ENCODE assay signal across 15 cellular contexts in genomic region chr1:38038836-38039235, GRCh38. TPM values are rescaled to one million over a fixed set of nuclear protein-coding genes. Genes with fewer than 3 reads are reported as not detected.
DNase-seq lines count a peak whose midpoint lies in the region; ATAC-seq, FAIRE-seq and TF ChIP-seq lines count a peak whose summit lies in the region.
"Had no signal": no experiment of that assay in that cellular context is flagged by ENCODE, and none has a peak within 500 bp of the region (broad histone marks: within the 10 kb centered on the region; RNA-seq: fewer than 3 reads in every experiment).

No MANE protein-coding gene starts in this region.

- FAIRE-seq in H54 (lab: Jason Lieb, UNC) = peak; percentile 27
- FAIRE-seq: endothelial cell of umbilical vein had no signal

- no peak for TF ChIP-seq EP300 in tibial nerve (IDR thresholded peaks at IDR 0.05)

- peak overlapping the region; percentile 47 for H3K9ac ChIP-seq in SK-N-MC (ENCODE audit: insufficient read length)

- H3K27me3 ChIP-seq in tibial nerve = peaks cover 0 to 33% of the 10 kb centered on the region in 2 donors

- peaks cover 0 to 37% (median under 1%) of the 10 kb centered on the region in 4 donors for H3K4me1 ChIP-seq in tibial nerve
- H3K4me1 ChIP-seq: Caco-2 had no signal

- TF ChIP-seq CTCF in fibroblast of the aortic adventitia (IDR thresholded peaks at IDR 0.05; ENCODE audit: insufficient read depth, low read length) = no peak
- TF ChIP-seq CTCF in tibial nerve (IDR thresholded peaks at IDR 0.05) = no peak

- no peaks in the 10 kb centered on the region for H3K9me3 ChIP-seq in SK-N-MC (ENCODE audit: low read depth, low read length)
- H3K9me3 ChIP-seq in tibial nerve = no peaks in the 10 kb centered on the region
- H3K9me3 ChIP-seq: Caco-2, neutrophil had no signal

- DNase-seq in H54 (ENCODE audit: insufficient read length, low spot score) (peak; percentile 71), SK-N-MC (ENCODE audit: low read depth, low spot score) (no peak), fibroblast of the aortic adventitia (ENCODE audit: low read depth) (peak; percentile 43), tibial nerve (ENCODE audit: low spot score in 2 of 2) (no peak), NCI-H345 treated with DMSO at 0.1 percent for 48 hours (lab: John Stamatoyannopoulos, UW; ENCODE audit: unreplicated experiment) (no peak), Ammon's horn (ENCODE audit: low spot score) (no peak)
- DNase-seq: Caco-2; NCI-H2107; NK-92 treated with Interleukin-12 subunit alpha and Interleukin-12 subunit beta, amount 100 ng/mL, for 24 hours; stimulated activated naive CD8-positive, alpha-beta T cell treated with anti-CD3 and anti-CD28 coated beads, Interleukin-15, Interleukin-2, amounts not matched to agents 100 U/mL and 50 U/mL, for 24 hours; SW 1271 had no signal

- H3K27ac ChIP-seq in SK-N-MC (peak overlapping the region; percentile 70; the same call in 1 of the 2 replicates), tibial nerve (peak overlapping the region; percentile 60 to 95 (median 77))
- H3K27ac ChIP-seq: neutrophil had no signal

- 20 to 37% methylated on average over 10 of the region's 10 CpGs for WGBS in tibial nerve, 2 donors

- TF ChIP-seq POLR2A in H54 (IDR thresholded peaks at IDR 0.05; ENCODE audit: low read depth, low read length) (no peak), tibial nerve (IDR thresholded peaks at IDR 0.05) (no peak)

- no peak for ATAC-seq in GM21576 (IDR thresholded peaks at IDR 0.05; ENCODE audit: unreplicated experiment)
- ATAC-seq: stimulated activated naive CD8-positive, alpha-beta T cell treated with anti-CD3 and anti-CD28 coated beads, Interleukin-15, Interleukin-2, amounts not matched to agents 100 U/mL and 50 U/mL, for 24 hours had no signal

- H3K36me3 ChIP-seq in SK-N-MC (ENCODE audit: insufficient read depth, low read length) (peaks cover 8% of the 10 kb centered on the region), tibial nerve (no peaks in the 10 kb centered on the region)
- H3K36me3 ChIP-seq: neutrophil had no signal

- H3K4me3 ChIP-seq in SK-N-MC (peak overlapping the region; percentile 64), fibroblast of the aortic adventitia (ENCODE audit: low read depth, low read length) (no peak overlapping the region), tibial nerve (no peak overlapping the region)
- H3K4me3 ChIP-seq: lung had no signal

RNA-seq across cellular contexts. Expression of gene POU3F1, which starts 7.8 kb away (rescaled TPM):
- total RNA-seq in fibroblast of the aortic adventitia (ENCODE audit: low replicate concordance) = not detected in 2 replicates
- 10 to 100 TPM; 11.6 to 53.4 (median 24.8) TPM for total RNA-seq in tibial nerve
- total RNA-seq: Caco-2, endothelial cell of umbilical vein had no signal

RNA-seq across cellular contexts. Expression of gene UTP11, which starts 26.3 kb away (rescaled TPM):
- 23.1 and 68.1 TPM in 2 replicates for total RNA-seq in fibroblast of the aortic adventitia (ENCODE audit: low replicate concordance)
- total RNA-seq in tibial nerve = 10 to 100 TPM; 16.5 to 36.8 (median 25.7) TPM

RNA-seq across cellular contexts. Expression of gene FHL3, which starts 33.5 kb away (rescaled TPM):
- 6.1 and 15.6 TPM in 2 replicates for total RNA-seq in fibroblast of the aortic adventitia (ENCODE audit: low replicate concordance)
- 10 to 100 TPM; 25.1 to 32.7 (median 26.6) TPM for total RNA-seq in tibial nerve

RNA-seq across cellular contexts. Expression of gene SF3A3, which starts 49.0 kb away (rescaled TPM):
- total RNA-seq in fibroblast of the aortic adventitia (ENCODE audit: low replicate concordance) = 75.2 and 87.7 TPM in 2 replicates
- total RNA-seq in tibial nerve = 10 to 100 TPM; 51.0 to 67.8 (median 62.8) TPM

Comparison
In these comparisons a context has a peak if more than half of its experiments do, and no peak if none do; other contexts are left out.
1. DNase-seq: peak in H54 (single experiment) and fibroblast of the aortic adventitia (single experiment); none in SK-N-MC (single experiment), tibial nerve (0 of 2), NCI-H345 treated with DMSO at 0.1 percent for 48 hours (single experiment) and Ammon's horn (single experiment).
2. RNA of gene POU3F1, which starts 7.8 kb away (total RNA-seq): 11.6 to 53.4 TPM in tibial nerve; not detected in fibroblast of the aortic adventitia; every median in the first group is over 10 times any median in the second.